ENCODE assay signal across 8 cellular contexts in the genomic region with DNA sequence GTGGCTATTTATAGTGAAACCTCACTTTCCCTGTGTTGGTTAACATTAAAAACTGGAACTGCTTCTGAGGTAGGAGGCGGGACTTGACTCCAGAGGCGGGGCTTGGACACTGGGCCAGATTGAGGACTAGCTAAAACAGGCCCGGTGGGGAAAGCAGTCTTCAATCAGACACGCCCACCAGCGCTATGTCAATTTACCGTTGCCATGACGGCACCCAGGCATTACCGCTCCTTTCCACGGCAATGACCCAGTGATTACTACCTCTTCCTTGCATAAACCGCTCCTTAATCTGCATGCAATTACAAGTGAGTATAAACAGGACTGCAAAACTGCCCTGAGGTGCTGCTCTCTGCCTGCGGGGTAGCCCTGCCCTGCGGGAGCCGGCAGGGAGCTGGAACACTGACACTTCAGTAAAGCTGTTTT. TPM values are rescaled to one million over a fixed set of nuclear protein-coding genes. Genes with fewer than 3 reads are reported as not detected.
DNase-seq lines count a peak whose midpoint lies in the region; ATAC-seq and TF ChIP-seq lines count a peak whose summit lies in the region.

No MANE protein-coding gene starts in this region.

- H3K9me3 ChIP-seq in H9 (ENCODE audit: control insufficient read depth, low read depth, low read length) = no peaks in the 10 kb centered on the region
- no peaks in the 10 kb centered on the region for H3K9me3 ChIP-seq in effector memory CD4-positive, alpha-beta T cell (ENCODE audit: control insufficient read depth, low read length)

- H3K4me2 ChIP-seq in H9 (ENCODE audit: insufficient read depth, insufficient read length, low read length) = no peak overlapping the region

- H3K4me1 Mint-ChIP-seq in H9 (peaks cover 43 to 49% of the 10 kb centered on the region in 2 experiments), WTC11 (peaks cover 57% of the 10 kb centered on the region)

- WGBS in H9 (ENCODE audit: extremely low coverage, insufficient read length, low lambda C conversion rate) = no CpG with 5 or more reads among the region's 13 CpGs

- H3K27ac Mint-ChIP-seq in H9 (peak overlapping the region in 2 of 3 experiments; percentile 1 to 15; a peak in 2 of 7 replicates), WTC11 (peak overlapping the region; percentile 58)

- H3K79me1 ChIP-seq in H9 (ENCODE audit: insufficient read depth, low read depth, low read length, poor library complexity, severe bottlenecking) = no peaks in the 10 kb centered on the region

- no peak overlapping the region for H2AK5ac ChIP-seq in H9 (ENCODE audit: insufficient read length, low read length)

- H3K4me1 ChIP-seq in H9 (ENCODE audit: insufficient read depth, low read length) = no peaks in the 10 kb centered on the region
- H3K4me1 ChIP-seq in effector memory CD4-positive, alpha-beta T cell (ENCODE audit: control insufficient read depth, insufficient read depth, low read length, poor library complexity, severe bottlenecking) = no peaks in the 10 kb centered on the region

- no peak overlapping the region for H3K4me3 ChIP-seq in effector memory CD4-positive, alpha-beta T cell (ENCODE audit: insufficient read depth, low read depth, low read length, poor library complexity, severe bottlenecking)

- H3K27ac ChIP-seq in H9 (ENCODE audit: insufficient read length, low read depth, low read length) = no peak overlapping the region
- H3K27ac ChIP-seq in effector memory CD4-positive, alpha-beta T cell (ENCODE audit: insufficient read depth, low read length, poor library complexity, severe bottlenecking) = no peak overlapping the region

- no peaks in the 10 kb centered on the region for H3K79me2 ChIP-seq in H9 (ENCODE audit: insufficient read depth, low read length)

- H2AFZ ChIP-seq in H9 (ENCODE audit: low read length) = no peak overlapping the region

- H3K36me3 Mint-ChIP-seq in H9 (ENCODE audit: insufficient read depth in 1 of 3, low read depth in 3 of 3) (peaks cover 0 to 8% (median 0%) of the 10 kb centered on the region in 3 experiments; a peak in 3 of 7 replicates), WTC11 (no peaks in the 10 kb centered on the region)

- H3K27me3 Mint-ChIP-seq in H9 (ENCODE audit: low read depth) (peaks cover 3% of the 10 kb centered on the region; the same call in 1 of the 2 replicates), WTC11 (ENCODE audit: low read depth) (no peaks in the 10 kb centered on the region)

- H3K23me2 ChIP-seq in H9 (ENCODE audit: insufficient read length, low read depth, low read length, poor library complexity, severe bottlenecking) = peaks cover 3% of the 10 kb centered on the region

- ATAC-seq in WTC11 (peak; percentile 92), GM18909 (IDR thresholded peaks at IDR 0.05; ENCODE audit: poor library complexity, unreplicated experiment) (no peak), HG03025 (IDR thresholded peaks at IDR 0.05; ENCODE audit: low FRiP score, unreplicated experiment) (no peak)

- H4K20me1 ChIP-seq in H9 (ENCODE audit: control insufficient read depth, insufficient read depth, insufficient read length) = no peaks in the 10 kb centered on the region

- no peak overlapping the region for H2BK120ac ChIP-seq in H9 (ENCODE audit: low read depth, low read length, poor library complexity, severe bottlenecking)

- no peaks in the 10 kb centered on the region for H3K36me3 ChIP-seq in effector memory CD4-positive, alpha-beta T cell (ENCODE audit: control insufficient read depth, insufficient read depth, low read length)

- H2BK12ac ChIP-seq in H9 (ENCODE audit: insufficient read length, low read depth, low read length) = no peak overlapping the region

- H3K4ac ChIP-seq in H9 (ENCODE audit: low read depth, low read length) = no peak overlapping the region

- no peak overlapping the region for H3K23ac ChIP-seq in H9 (ENCODE audit: insufficient read length, low read depth, low read length)

- H3K18ac ChIP-seq in H9 (ENCODE audit: insufficient read length, low read depth, low read length) = no peak overlapping the region

- H2BK15ac ChIP-seq in H9 (ENCODE audit: low read depth, low read length) = no peak overlapping the region

- no peak overlapping the region for H3T11ph ChIP-seq in H9 (ENCODE audit: low read length)

- H4K5ac ChIP-seq in H9 (ENCODE audit: insufficient read length, low read depth, low read length) = no peak overlapping the region

- H2BK5ac ChIP-seq in H9 (ENCODE audit: insufficient read length, low read length) = no peak overlapping the region

- no peaks in the 10 kb centered on the region for H3K27me3 ChIP-seq in H9 (ENCODE audit: insufficient read depth, low read length)
- no peaks in the 10 kb centered on the region for H3K27me3 ChIP-seq in effector memory CD4-positive, alpha-beta T cell (replicated peaks; ENCODE audit: control insufficient read depth, insufficient read depth, low read length, poor library complexity, severe bottlenecking)

- H4K8ac ChIP-seq in H9 (replicated peaks; ENCODE audit: insufficient read length, low read depth, low read length) = no peak overlapping the region

- POLR2A ChIA-PET in WTC11 (lab: Charles Lee) = no interaction called here

- CTCF ChIA-PET in WTC11 (lab: Charles Lee) = interaction anchor here (0.6 to 2.0 kb wide), 11 partner anchors 8 to 248 kb away, joined by 3 to 15 read pairs (median 4); no protein-coding TSS in a partner anchor

- H3K4me3 Mint-ChIP-seq in H9 = peak overlapping the region in 1 of 2 experiments; percentile 49; a peak in 2 of 5 replicates
- H3K4me3 Mint-ChIP-seq in WTC11 = peak overlapping the region; percentile 23; the same call in 1 of the 2 replicates

- no peak overlapping the region for H3K56ac ChIP-seq in H9 (ENCODE audit: insufficient read length, low read depth, low read length)

- no peak overlapping the region for H4K91ac ChIP-seq in H9 (ENCODE audit: insufficient read length, low read depth, low read length)

- no peak overlapping the region for H3K9ac ChIP-seq in H9 (ENCODE audit: extremely low read depth, insufficient read length, low read length)

- DNase-seq in H9 (peak; percentile 94), NCI-H2171 (lab: John Stamatoyannopoulos, UW) (peak; percentile 55), WTC11 (ENCODE audit: low spot score) (peak; percentile 93), medulla oblongata (ENCODE audit: extremely low spot score) (peak; percentile 67)
- peak in 2 of 3 donors; percentile 31 to 33 for DNase-seq in effector memory CD4-positive, alpha-beta T cell
- DNase-seq in stimulated activated CD8-positive, alpha-beta memory T cell treated with anti-CD3 and anti-CD28 coated beads, Interleukin-7, amount 100 ng/mL, for 24 hours (ENCODE audit: low read depth) = peak; percentile 20

- peaks cover 3 to 5% of the 10 kb centered on the region in 2 experiments; a peak in 3 of 5 replicates for H3K9me3 Mint-ChIP-seq in H9
- peaks cover 3% of the 10 kb centered on the region; the same call in 1 of the 2 replicates for H3K9me3 Mint-ChIP-seq in WTC11

- no peak overlapping the region for H2BK20ac ChIP-seq in H9 (ENCODE audit: low read depth, low read length, poor library complexity, severe bottlenecking)

- no peak overlapping the region for H3K14ac ChIP-seq in H9 (ENCODE audit: insufficient read depth, low read length)

- TF ChIP-seq CTCF in H9 (conservative IDR thresholded peaks at IDR 0.05) = no peak
- no peak for TF ChIP-seq CTCF in WTC11 (IDR thresholded peaks at IDR 0.05)

TF ChIP-seq in WTC11, 78 proteins besides CTCF, POLR2A, EP300 and RAD21:
- TF ChIP-seq ZNF121 (CRISPR knock-in tag; IDR thresholded peaks at IDR 0.05) (peak; percentile 96), EMX1 (CRISPR knock-in tag; IDR thresholded peaks at IDR 0.05) (no peak)
- TF ChIP-seq, protein P1, sequence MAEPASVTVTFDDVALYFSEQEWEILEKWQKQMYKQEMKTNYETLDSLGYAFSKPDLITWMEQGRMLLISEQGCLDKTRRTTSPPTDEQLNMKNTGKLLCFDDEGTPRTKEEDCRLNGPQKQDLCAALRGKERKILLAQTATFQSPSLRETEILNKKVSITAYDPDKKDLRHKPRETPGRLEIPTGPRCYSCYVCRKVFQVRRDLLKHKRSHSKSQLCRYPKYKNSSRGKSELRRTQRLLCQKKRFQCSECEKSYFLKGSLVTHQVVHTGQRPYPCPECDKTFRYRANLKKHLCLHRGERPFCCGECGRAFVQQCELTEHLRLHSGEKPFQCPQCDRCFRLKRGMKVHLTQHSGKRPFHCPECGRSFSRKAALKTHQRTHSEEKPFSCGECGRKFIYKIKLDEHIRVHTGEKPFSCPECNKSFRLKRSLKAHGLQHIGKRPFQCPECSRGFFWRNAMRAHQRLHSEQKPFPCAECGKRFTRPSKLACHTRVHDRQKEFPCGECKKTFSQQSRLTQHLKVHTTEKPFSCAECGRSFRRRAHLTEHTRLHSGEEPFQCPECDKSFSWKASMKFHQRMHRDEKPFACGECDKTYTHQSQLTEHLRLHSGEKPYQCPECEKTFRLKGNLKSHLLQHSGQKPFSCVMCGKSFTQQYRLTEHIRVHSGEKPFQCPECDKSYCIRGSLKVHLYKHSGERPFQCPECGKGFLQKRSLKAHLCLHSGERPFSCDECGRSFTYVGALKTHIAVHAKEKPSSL (CRISPR knock-in tag; conservative IDR thresholded peaks at IDR 0.05) = no peak
TF ChIP-seq in WTC11: peak in this region for 1.

RNA-seq across cellular contexts. Expression of a gene that starts 35.3 kb away (rescaled TPM):
- total RNA-seq in H9 (2021) (37.1 and 38.5 TPM in 2 replicates), WTC11 (2021) (70.6 to 88.4 TPM (median 71.2 TPM) in 3 replicates)

Comparison
In these comparisons a context has a peak if more than half of its experiments do, and no peak if none do; other contexts are left out.
1. DNase-seq: peak in every context shown above with its lines; median percentile 94 in H9; 93 in WTC11; 67 in medulla oblongata; 55 in NCI-H2171; 32 in effector memory CD4-positive, alpha-beta T cell; 20 in stimulated activated CD8-positive, alpha-beta memory T cell treated with anti-CD3 and anti-CD28 coated beads, Interleukin-7, amount 100 ng/mL, for 24 hours.